In the genomic region with DNA sequence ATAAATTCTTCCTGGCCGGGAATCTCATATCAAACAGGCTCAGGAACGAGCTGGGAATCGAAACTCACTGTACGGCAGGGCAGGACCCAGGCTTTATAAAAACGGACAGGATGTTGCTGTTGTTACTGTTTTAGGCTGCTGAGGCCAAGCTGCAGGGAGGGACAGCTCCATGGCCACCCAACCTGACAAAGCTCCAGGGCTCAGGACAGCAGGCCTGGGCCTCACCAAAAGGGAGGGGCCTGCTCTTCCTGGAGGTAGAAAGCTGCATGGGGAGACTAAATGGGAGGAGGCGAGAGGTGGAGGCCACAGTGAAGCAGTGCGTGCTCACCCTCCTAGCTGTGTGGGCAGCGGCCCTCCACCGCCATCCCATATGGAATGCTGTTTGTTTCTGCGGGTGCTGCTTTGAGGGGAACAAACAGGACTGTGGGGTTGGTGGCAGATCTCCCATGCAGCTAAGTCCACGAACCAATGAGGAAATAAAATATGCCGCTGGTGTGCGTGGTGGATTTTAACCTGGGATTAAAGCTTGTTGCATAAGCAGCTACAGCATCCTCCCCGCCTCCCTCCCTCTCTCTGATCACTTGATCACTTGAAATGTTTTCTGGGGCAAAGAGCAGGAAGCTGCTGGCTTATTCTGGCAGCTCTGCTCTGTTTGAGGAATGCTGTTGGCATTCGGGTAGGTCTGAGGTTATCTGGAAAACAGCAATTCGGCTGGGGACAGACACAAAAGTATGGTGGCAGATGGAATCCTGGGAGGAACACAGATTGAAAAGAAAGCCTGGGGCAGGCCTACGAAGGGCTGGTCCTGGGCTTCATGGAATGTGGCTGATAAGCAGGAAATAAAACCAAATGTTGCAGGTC, we compare ENCODE assay signal across 8 cellular contexts. TPM values are rescaled to one million over a fixed set of nuclear protein-coding genes. Genes with fewer than 3 reads are reported as not detected.
DNase-seq lines count a peak whose midpoint lies in the region; ATAC-seq and TF ChIP-seq lines count a peak whose summit lies in the region.

No MANE protein-coding gene starts in this region.

- no peak for ATAC-seq in GM19395 (IDR thresholded peaks at IDR 0.05; ENCODE audit: unreplicated experiment)

- H3K27me3 ChIP-seq in left ventricle myocardium inferior (ENCODE audit: low read depth) = no peaks in the 10 kb centered on the region

- H3K27ac ChIP-seq in left ventricle myocardium inferior (replicated peaks) = peak overlapping the region; percentile 100

- intact Hi-C loops in left ventricle myocardium inferior (cut with micrococcal nuclease) (loop anchor here (5.0 kb wide), 1 partner anchor 42 kb away; no protein-coding TSS in a partner anchor), posterior vena cava (cut with DNase I) (loop anchor here in 1 of 2 donors (5.0 kb wide), 1 partner anchor 42 kb away; no protein-coding TSS in a partner anchor)

- H3K9me3 ChIP-seq in left ventricle myocardium inferior (replicated peaks) = no peaks in the 10 kb centered on the region

- no peaks in the 10 kb centered on the region for H3K36me3 ChIP-seq in left ventricle myocardium inferior

- peaks cover 90% of the 10 kb centered on the region for H3K4me1 ChIP-seq in left ventricle myocardium inferior

- DNase-seq in A172 (ENCODE audit: low spot score) = peak; percentile 98
- DNase-seq in ELF-1 (ENCODE audit: low read depth, low spot score) = peak; percentile 94
- peak; percentile 63 for DNase-seq in NCI-H446 treated with DMSO at 0.1 percent for 48 hours (lab: John Stamatoyannopoulos, UW)
- peak; percentile 97 for DNase-seq in amniotic epithelial cell (ENCODE audit: low read depth)
- peak; percentile 64 for DNase-seq in left ventricle myocardium inferior
- peak; percentile 83 for DNase-seq in posterior vena cava (ENCODE audit: low spot score)
- DNase-seq in GM20000 (ENCODE audit: low spot score) = no peak

- H3K4me3 ChIP-seq in left ventricle myocardium inferior = peak overlapping the region; percentile 56

- TF ChIP-seq CTCF in left ventricle myocardium inferior (IDR thresholded peaks at IDR 0.05; ENCODE audit: borderline replicate concordance) (no peak), GM20000 (IDR thresholded peaks at IDR 0.05; ENCODE audit: extremely low read depth, missing control alignments) (no peak)

RNA-seq across cellular contexts. Expression of gene ZMYND8, which starts 2.4 kb away (rescaled TPM):
- 19.6 and 22.1 TPM in 2 replicates for total RNA-seq in A172 (2014; rRNA removed; shearing (Covaris generic))
- total RNA-seq in left ventricle myocardium inferior (37.9 TPM), posterior vena cava (10 to 100 TPM; 28.0 to 29.3 TPM)
